1 cellular context compared by ENCODE assay signal in the genomic region with DNA sequence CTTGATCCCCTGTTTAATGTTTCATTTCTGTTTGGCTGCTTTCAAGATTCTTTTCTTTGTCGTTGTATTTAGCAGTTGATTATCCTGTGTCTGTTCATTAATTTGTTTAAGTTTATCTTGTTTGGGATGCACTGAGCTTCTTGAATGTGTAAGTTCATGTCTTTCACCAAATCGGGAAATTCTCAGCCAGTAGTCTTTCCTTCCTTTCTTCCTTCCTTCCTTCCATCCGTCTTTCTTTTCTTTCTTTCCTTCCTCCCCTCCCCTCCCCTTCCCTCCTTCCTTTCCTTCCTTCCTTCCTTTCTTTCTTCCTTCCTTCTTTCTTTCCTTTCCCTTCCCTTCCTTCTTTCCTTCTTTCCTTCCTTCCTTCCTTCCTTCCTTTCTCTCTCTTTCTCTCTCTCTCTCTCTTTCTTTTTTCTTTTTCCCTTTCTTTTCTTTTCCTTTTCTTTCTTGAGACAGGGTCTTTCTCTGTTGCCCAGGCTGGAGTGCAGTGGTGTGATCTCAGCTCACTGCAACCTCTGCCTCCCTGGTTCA.
TF ChIP-seq lines count a peak whose summit lies in the region.

No MANE protein-coding gene starts in this region.

TF ChIP-seq in HepG2, 621 proteins besides CTCF, POLR2A, EP300 and RAD21:
- TF ChIP-seq, protein P1, sequence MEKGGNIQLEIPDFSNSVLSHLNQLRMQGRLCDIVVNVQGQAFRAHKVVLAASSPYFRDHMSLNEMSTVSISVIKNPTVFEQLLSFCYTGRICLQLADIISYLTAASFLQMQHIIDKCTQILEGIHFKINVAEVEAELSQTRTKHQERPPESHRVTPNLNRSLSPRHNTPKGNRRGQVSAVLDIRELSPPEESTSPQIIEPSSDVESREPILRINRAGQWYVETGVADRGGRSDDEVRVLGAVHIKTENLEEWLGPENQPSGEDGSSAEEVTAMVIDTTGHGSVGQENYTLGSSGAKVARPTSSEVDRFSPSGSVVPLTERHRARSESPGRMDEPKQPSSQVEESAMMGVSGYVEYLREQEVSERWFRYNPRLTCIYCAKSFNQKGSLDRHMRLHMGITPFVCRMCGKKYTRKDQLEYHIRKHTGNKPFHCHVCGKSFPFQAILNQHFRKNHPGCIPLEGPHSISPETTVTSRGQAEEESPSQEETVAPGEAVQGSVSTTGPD (CRISPR knock-in tag; IDR thresholded peaks at IDR 0.05): no peak
- TF ChIP-seq, protein P2, sequence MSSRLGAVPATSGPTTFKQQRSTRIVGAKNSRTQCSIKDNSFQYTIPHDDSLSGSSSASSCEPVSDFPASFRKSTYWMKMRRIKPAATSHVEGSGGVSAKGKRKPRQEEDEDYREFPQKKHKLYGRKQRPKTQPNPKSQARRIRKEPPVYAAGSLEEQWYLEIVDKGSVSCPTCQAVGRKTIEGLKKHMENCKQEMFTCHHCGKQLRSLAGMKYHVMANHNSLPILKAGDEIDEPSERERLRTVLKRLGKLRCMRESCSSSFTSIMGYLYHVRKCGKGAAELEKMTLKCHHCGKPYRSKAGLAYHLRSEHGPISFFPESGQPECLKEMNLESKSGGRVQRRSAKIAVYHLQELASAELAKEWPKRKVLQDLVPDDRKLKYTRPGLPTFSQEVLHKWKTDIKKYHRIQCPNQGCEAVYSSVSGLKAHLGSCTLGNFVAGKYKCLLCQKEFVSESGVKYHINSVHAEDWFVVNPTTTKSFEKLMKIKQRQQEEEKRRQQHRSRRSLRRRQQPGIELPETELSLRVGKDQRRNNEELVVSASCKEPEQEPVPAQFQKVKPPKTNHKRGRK (CRISPR knock-in tag; IDR thresholded peaks at IDR 0.05): peak; percentile 16; the same call in 1 of the 2 replicates
- TF ChIP-seq CCAR2 (optimal IDR thresholded peaks at IDR 0.05; ENCODE audit: low read depth, low read length): no peak
